In the genomic region with DNA sequence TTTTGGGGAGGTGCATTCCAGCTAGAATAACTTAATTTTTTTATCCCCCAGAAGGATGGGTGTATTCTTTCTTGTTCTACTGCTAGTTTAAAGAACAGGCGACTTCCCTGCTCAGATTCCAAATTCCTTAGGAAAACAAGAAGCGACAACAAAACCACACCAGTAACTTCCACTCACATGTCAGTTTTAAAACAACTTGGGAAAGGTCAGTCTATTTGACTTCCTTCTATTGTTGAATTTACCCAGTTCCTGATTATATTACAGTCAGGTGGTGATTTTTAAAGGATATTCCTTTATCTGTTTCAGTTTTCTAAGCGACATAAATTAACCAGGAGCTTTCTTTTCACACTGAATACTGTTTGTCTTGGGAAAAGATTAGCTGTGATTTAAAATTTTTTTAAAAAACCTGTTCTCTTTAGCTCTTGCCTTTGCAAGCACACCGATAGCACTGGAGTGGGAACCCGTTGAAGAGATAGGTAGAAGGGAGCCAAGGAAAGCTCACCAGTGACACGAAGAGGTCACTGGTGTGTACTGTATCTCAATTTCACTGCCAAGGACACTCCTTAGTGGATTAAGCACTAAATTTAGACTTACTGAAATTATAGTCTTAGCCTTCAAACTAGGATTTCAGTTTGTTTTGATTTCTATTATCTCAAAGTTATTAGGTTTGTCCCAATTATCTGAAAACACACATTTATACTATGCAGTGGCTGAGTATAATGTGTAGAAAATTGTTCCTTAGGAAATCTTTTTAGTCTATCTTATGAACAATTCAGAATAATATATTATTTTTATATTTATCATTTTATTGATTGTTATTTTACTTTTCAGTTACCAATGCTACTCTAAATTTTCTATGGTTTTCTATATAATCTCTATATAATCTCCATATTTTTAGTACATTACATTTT, we compare ENCODE assay signal across 1 cellular context.
A peak's percentile ranks its signal among the peaks of the same experiment; 100 is the strongest.
TF ChIP-seq lines count a peak whose summit lies in the region.

No MANE protein-coding gene starts in this region.

TF ChIP-seq in HepG2, 621 proteins besides CTCF, POLR2A, EP300 and RAD21 (continued from another document):
- TF ChIP-seq THRA (CRISPR knock-in tag; IDR thresholded peaks at IDR 0.05; ENCODE audit: borderline replicate concordance) (no peak), ZNF672 (CRISPR knock-in tag; IDR thresholded peaks at IDR 0.05) (no peak), PPARG (CRISPR knock-in tag; conservative IDR thresholded peaks at IDR 0.05) (0 out of 2 replicates have a peak, but pooled peaks have one; percentile 35), KIAA2018 (CRISPR knock-in tag; IDR thresholded peaks at IDR 0.05; ENCODE audit: borderline replicate concordance) (no peak), SMAD3 (CRISPR knock-in tag; IDR thresholded peaks at IDR 0.05) (peak; percentile 57; the same call in 1 of the 2 replicates), ZFYVE20 (CRISPR knock-in tag; IDR thresholded peaks at IDR 0.05; ENCODE audit: borderline replicate concordance, low read depth) (no peak), ELF1 (CRISPR knock-in tag; IDR thresholded peaks at IDR 0.05) (no peak), ZNF574 (CRISPR knock-in tag; IDR thresholded peaks at IDR 0.05) (no peak), ARHGAP35 (CRISPR knock-in tag; IDR thresholded peaks at IDR 0.05; ENCODE audit: borderline replicate concordance) (no peak), CBX5 (CRISPR knock-in tag; IDR thresholded peaks at IDR 0.05; ENCODE audit: borderline replicate concordance) (no peak), KMT2A (CRISPR knock-in tag; IDR thresholded peaks at IDR 0.05) (no peak), GATAD2A (CRISPR knock-in tag; IDR thresholded peaks at IDR 0.05) (0 out of 2 replicates have a peak, but pooled peaks have one; percentile 33), MED8 (CRISPR knock-in tag; IDR thresholded peaks at IDR 0.05; ENCODE audit: insufficient replicate concordance) (no peak), ZNF207 (IDR thresholded peaks at IDR 0.05; ENCODE audit: borderline replicate concordance) (no peak), NFIB (CRISPR knock-in tag; IDR thresholded peaks at IDR 0.05; ENCODE audit: borderline replicate concordance) (no peak), MXI1 (IDR thresholded peaks at IDR 0.05; ENCODE audit: borderline replicate concordance, low read depth, low read length) (no peak), ZSCAN20 (CRISPR knock-in tag; IDR thresholded peaks at IDR 0.05; ENCODE audit: borderline replicate concordance) (no peak), SMC3 (IDR thresholded peaks at IDR 0.05; ENCODE audit: low read length) (peak; percentile 89), BRCA1 (CRISPR knock-in tag; IDR thresholded peaks at IDR 0.05) (no peak), ZNF761 (CRISPR knock-in tag; conservative IDR thresholded peaks at IDR 0.05) (no peak), FOXA3 (CRISPR knock-in tag; IDR thresholded peaks at IDR 0.05) (peak; percentile 48; the same call in 1 of the 2 replicates), ZNF205 (CRISPR knock-in tag; IDR thresholded peaks at IDR 0.05) (no peak), ELF3 (CRISPR knock-in tag; IDR thresholded peaks at IDR 0.05) (0 out of 2 replicates have a peak, but pooled peaks have one; percentile 19), TARDBP (CRISPR knock-in tag; IDR thresholded peaks at IDR 0.05) (no peak), CBX2 (IDR thresholded peaks at IDR 0.05; ENCODE audit: low read depth, low read length) (no peak), CBX2 (CRISPR knock-in tag; IDR thresholded peaks at IDR 0.05; ENCODE audit: low read depth) (no peak), SKI (IDR thresholded peaks at IDR 0.05; ENCODE audit: partially characterized antibody) (no peak)
- TF ChIP-seq, protein P1, sequence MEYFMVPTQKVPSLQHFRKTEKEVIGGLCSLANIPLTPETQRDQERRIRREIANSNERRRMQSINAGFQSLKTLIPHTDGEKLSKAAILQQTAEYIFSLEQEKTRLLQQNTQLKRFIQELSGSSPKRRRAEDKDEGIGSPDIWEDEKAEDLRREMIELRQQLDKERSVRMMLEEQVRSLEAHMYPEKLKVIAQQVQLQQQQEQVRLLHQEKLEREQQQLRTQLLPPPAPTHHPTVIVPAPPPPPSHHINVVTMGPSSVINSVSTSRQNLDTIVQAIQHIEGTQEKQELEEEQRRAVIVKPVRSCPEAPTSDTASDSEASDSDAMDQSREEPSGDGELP (IDR thresholded peaks at IDR 0.05; ENCODE audit: borderline replicate concordance, low read depth): no peak
- TF ChIP-seq, protein P2, sequence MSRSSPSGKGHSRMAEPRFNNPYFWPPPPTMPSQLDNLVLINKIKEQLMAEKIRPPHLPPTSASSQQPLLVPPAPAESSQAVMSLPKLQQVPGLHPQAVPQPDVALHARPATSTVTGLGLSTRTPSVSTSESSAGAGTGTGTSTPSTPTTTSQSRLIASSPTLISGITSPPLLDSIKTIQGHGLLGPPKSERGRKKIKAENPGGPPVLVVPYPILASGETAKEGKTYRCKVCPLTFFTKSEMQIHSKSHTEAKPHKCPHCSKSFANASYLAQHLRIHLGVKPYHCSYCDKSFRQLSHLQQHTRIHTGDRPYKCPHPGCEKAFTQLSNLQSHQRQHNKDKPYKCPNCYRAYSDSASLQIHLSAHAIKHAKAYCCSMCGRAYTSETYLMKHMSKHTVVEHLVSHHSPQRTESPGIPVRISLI (CRISPR knock-in tag; IDR thresholded peaks at IDR 0.05; ENCODE audit: borderline replicate concordance): no peak
- TF ChIP-seq, protein P3, sequence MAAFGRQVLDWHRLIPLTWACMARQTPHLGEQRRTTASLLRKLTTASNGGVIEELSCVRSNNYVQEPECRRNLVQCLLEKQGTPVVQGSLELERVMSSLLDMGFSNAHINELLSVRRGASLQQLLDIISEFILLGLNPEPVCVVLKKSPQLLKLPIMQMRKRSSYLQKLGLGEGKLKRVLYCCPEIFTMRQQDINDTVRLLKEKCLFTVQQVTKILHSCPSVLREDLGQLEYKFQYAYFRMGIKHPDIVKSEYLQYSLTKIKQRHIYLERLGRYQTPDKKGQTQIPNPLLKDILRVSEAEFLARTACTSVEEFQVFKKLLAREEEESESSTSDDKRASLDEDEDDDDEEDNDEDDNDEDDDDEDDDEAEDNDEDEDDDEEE (CRISPR knock-in tag; IDR thresholded peaks at IDR 0.05): no peak
- TF ChIP-seq, protein P4, sequence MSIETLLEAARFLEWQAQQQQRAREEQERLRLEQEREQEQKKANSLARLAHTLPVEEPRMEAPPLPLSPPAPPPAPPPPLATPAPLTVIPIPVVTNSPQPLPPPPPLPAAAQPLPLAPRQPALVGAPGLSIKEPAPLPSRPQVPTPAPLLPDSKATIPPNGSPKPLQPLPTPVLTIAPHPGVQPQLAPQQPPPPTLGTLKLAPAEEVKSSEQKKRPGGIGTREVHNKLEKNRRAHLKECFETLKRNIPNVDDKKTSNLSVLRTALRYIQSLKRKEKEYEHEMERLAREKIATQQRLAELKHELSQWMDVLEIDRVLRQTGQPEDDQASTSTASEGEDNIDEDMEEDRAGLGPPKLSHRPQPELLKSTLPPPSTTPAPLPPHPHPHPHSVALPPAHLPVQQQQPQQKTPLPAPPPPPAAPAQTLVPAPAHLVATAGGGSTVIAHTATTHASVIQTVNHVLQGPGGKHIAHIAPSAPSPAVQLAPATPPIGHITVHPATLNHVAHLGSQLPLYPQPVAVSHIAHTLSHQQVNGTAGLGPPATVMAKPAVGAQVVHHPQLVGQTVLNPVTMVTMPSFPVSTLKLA (IDR thresholded peaks at IDR 0.05): no peak
- TF ChIP-seq, protein P5, sequence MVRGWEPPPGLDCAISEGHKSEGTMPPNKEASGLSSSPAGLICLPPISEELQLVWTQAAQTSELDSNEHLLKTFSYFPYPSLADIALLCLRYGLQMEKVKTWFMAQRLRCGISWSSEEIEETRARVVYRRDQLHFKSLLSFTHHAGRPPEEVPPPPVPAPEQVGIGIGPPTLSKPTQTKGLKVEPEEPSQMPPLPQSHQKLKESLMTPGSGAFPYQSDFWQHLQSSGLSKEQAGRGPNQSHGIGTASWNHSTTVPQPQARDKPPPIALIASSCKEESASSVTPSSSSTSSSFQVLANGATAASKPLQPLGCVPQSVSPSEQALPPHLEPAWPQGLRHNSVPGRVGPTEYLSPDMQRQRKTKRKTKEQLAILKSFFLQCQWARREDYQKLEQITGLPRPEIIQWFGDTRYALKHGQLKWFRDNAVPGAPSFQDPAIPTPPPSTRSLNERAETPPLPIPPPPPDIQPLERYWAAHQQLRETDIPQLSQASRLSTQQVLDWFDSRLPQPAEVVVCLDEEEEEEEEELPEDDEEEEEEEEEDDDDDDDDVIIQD (CRISPR knock-in tag; IDR thresholded peaks at IDR 0.05; ENCODE audit: low read depth): 0 out of 2 replicates have a peak, but pooled peaks have one; percentile 23
